Comparison of ENCODE assay signal across 8 cellular contexts in the genomic region with DNA sequence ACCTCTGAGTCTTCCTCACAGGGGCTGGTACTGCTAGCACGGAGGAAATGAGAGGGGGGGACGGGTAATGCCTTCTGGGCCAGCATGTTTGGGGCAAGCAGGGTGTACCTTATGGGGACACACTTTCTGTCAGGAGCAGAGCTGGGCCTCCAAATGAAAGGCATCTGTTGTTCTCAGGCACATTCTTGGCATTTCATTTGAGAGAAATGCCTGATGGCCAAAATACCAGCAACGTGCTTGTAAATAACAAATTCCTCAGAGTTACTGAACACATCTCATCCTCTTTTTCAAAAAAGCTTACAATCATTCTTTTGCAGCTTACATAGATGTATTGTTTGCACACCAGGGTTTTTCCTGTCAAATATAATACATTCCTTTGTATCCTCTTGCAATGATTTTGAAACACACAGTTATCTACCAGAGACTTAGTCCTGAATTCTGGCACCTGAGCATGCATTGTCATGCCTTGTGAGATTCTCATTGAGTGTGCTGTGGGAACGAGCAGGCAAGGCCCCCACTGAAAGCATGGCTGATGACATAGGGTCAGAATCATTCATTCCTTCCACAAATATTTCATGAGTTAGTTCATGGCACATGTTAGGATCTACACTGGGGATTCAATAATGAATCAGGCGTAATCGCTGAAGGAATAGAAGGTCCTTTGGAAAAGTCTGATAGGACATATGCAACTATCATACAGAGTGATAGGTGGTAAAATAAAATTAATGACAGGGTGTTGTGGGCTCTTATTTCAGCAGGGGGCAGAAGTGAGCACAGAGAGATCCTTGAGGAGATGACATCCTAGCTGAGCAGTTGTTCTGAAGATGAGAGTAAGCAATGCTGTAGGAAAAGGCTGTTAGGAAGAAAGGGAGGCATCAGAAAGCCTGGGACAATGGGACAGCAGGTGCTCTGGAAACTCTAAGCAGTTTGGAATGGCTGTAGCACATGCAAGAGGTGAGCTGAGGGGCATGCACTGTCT.
DNase-seq lines count a peak whose midpoint lies in the region; ATAC-seq and TF ChIP-seq lines count a peak whose summit lies in the region.

No MANE protein-coding gene starts in this region.

- peak; percentile 25 for TF ChIP-seq CTCF in psoas muscle (IDR thresholded peaks at IDR 0.05)

- WGBS in psoas muscle, 3 donors = 49 to 68% (median 53%) methylated on average over 6 of the region's 6 CpGs

- peak; percentile 45 for DNase-seq in DMS 273 (lab: John Stamatoyannopoulos, UW; ENCODE audit: unreplicated experiment)
- no peak for DNase-seq in DMS 273 treated with DMSO at 0.1 percent for 48 hours (lab: John Stamatoyannopoulos, UW)
- DNase-seq in NCI-H69 (lab: John Stamatoyannopoulos, UW) = peak; percentile 12
- DNase-seq in fibroblast of gingiva (ENCODE audit: low read depth) = peak; percentile 96
- no peak for DNase-seq in psoas muscle
- no peak for DNase-seq in D341Med (ENCODE audit: low spot score)
- DNase-seq in NCI-H2081 (lab: John Stamatoyannopoulos, UW) = no peak

- no peaks in the 10 kb centered on the region for H3K9me3 ChIP-seq in psoas muscle

- ATAC-seq in psoas muscle = no peak
- no peak for ATAC-seq in GM18861 (IDR thresholded peaks at IDR 0.05; ENCODE audit: unreplicated experiment)

- no peaks in the 10 kb centered on the region for H3K27me3 ChIP-seq in psoas muscle (ENCODE audit: insufficient read depth in 3 of 3, low read length in 2 of 3)

- H3K36me3 ChIP-seq in psoas muscle (ENCODE audit: insufficient read depth in 1 of 2, low read depth in 1 of 2) = no peaks in the 10 kb centered on the region

- H3K27ac ChIP-seq in psoas muscle = no peak overlapping the region

- intact Hi-C loops in psoas muscle (cut with DNase I) = no loop called here

- H3K4me1 ChIP-seq in psoas muscle = no peaks in the 10 kb centered on the region

- no peak overlapping the region for H3K4me3 ChIP-seq in psoas muscle

Comparison
In these comparisons a context has a peak if more than half of its experiments do, and no peak if none do; other contexts are left out.
1. DNase-seq: peak in DMS 273 (single experiment), NCI-H69 (single experiment) and fibroblast of gingiva (single experiment); none in DMS 273 treated with DMSO at 0.1 percent for 48 hours (single experiment), psoas muscle (0 of 2), D341Med (single experiment) and NCI-H2081 (0 of 2).